Comparison of ENCODE assay signal across 9 cellular contexts in the genomic region with DNA sequence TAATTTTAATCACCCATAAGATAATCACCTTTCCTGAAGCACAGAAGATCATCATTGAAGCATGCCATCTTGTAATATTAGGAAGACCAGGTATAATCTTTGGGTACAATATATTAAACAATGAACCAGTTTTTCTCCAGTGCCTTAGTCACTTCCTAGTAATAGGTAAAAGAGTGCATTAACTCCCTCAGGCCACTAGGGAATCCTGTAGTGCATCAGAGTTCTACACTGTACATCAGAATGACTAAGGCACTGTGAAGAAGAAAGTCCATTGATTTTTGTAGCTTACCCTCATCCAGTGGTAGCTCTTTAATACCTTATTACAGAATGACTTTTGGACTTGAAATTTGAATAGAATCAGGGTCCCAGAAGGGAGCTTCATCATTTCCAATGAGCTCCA. TPM values are rescaled to one million over a fixed set of nuclear protein-coding genes. Genes with fewer than 3 reads are reported as not detected.
A peak's percentile ranks its signal among the peaks of the same experiment; 100 is the strongest.
DNase-seq lines count a peak whose midpoint lies in the region; ATAC-seq and TF ChIP-seq lines count a peak whose summit lies in the region.
"Had no signal": no experiment of that assay in that cellular context is flagged by ENCODE, and none has a peak within 500 bp of the region (broad histone marks: within the 10 kb centered on the region; RNA-seq: fewer than 3 reads in every experiment).

No MANE protein-coding gene starts in this region.

- intact Hi-C loops in PC-3 (cut with micrococcal nuclease), result no loop called here

- no peaks in the 10 kb centered on the region for H3K79me2 ChIP-seq in PC-3 (ENCODE audit: low read length)

- no TSS peak for BruUV-seq in PC-3 (replicated peaks; lab: Mats Ljungman, UMichigan)

- H4K20me1 ChIP-seq in PC-3 (ENCODE audit: low read length), result no peaks in the 10 kb centered on the region

- no peak overlapping the region for H3K4me2 ChIP-seq in PC-3 (ENCODE audit: low read length)

- CTCF ChIA-PET in PC-3 (lab: Charles Lee), result interaction anchor here (0.5 kb wide), 1 partner anchor 28 kb away, joined by 6 read pairs; no protein-coding TSS in a partner anchor

- ATAC-seq in GM21367 (IDR thresholded peaks at IDR 0.05; ENCODE audit: unreplicated experiment) (peak; percentile 55), PC-3 (peak; percentile 48; the same call in 1 of the 2 replicates), foreskin keratinocyte (peak; percentile 76), GM21515 (IDR thresholded peaks at IDR 0.05; ENCODE audit: unreplicated experiment) (no peak), HG02763 (IDR thresholded peaks at IDR 0.05; ENCODE audit: unreplicated experiment) (no peak)

- H3K4me3 ChIP-seq in PC-3 (ENCODE audit: low read length), result no peak overlapping the region
- H3K4me3 ChIP-seq in effector memory CD4-positive, alpha-beta T cell (ENCODE audit: insufficient read depth, low read depth, low read length, poor library complexity, severe bottlenecking), result no peak overlapping the region

- H3K9me3 ChIP-seq in PC-3 (ENCODE audit: low read length), result no peaks in the 10 kb centered on the region
- H3K9me3 ChIP-seq in effector memory CD4-positive, alpha-beta T cell (ENCODE audit: control insufficient read depth, low read length), result no peaks in the 10 kb centered on the region

- TF ChIP-seq CTCF in PC-3 (conservative IDR thresholded peaks at IDR 0.05; ENCODE audit: low read depth, low read length) (peak; percentile 42; the same call in 1 of the 2 replicates), foreskin keratinocyte (conservative IDR thresholded peaks at IDR 0.05) (peak; percentile 62)

- peak; percentile 70 for DNase-seq in DMS53 (lab: John Stamatoyannopoulos, UW)
- peak; percentile 42 for DNase-seq in PC-3
- peak in 1 of 2 donors; percentile 56 for DNase-seq in foreskin keratinocyte
- DNase-seq in effector memory CD4-positive, alpha-beta T cell, result no peak
- no peak for DNase-seq in GM19238 (ENCODE audit: insufficient read length, low spot score)
- DNase-seq: activated CD4-positive, alpha-beta T cell treated with anti-CD3 and anti-CD28 coated beads, Interleukin-2, amount 50 U/mL, for 1 hour had no signal

- H3K4me1 ChIP-seq in PC-3 (ENCODE audit: insufficient read depth, low read length) (no peaks in the 10 kb centered on the region), foreskin keratinocyte (no peaks in the 10 kb centered on the region)
- H3K4me1 ChIP-seq in effector memory CD4-positive, alpha-beta T cell (ENCODE audit: control insufficient read depth, insufficient read depth, low read length, poor library complexity, severe bottlenecking), result no peaks in the 10 kb centered on the region

- no peak overlapping the region for H3K27ac ChIP-seq in PC-3 (ENCODE audit: low read length)
- H3K27ac ChIP-seq in foreskin keratinocyte, result no peak overlapping the region
- no peak overlapping the region for H3K27ac ChIP-seq in effector memory CD4-positive, alpha-beta T cell (ENCODE audit: insufficient read depth, low read length, poor library complexity, severe bottlenecking)

- no peak overlapping the region for H2AFZ ChIP-seq in PC-3 (ENCODE audit: low read length)

- POLR2A ChIA-PET in PC-3 (lab: Charles Lee; ENCODE audit: unreplicated experiment), result no interaction called here

- peaks cover 29% of the 10 kb centered on the region for H3K27me3 ChIP-seq in PC-3 (ENCODE audit: low read length)
- peaks cover 45% of the 10 kb centered on the region for H3K27me3 ChIP-seq in foreskin keratinocyte
- H3K27me3 ChIP-seq in effector memory CD4-positive, alpha-beta T cell (replicated peaks; ENCODE audit: control insufficient read depth, insufficient read depth, low read length, poor library complexity, severe bottlenecking), result peaks cover 4% of the 10 kb centered on the region

- no peaks in the 10 kb centered on the region for H3K36me3 ChIP-seq in PC-3 (ENCODE audit: low read depth, low read length)
- no peaks in the 10 kb centered on the region for H3K36me3 ChIP-seq in effector memory CD4-positive, alpha-beta T cell (ENCODE audit: control insufficient read depth, insufficient read depth, low read length)

- H3K9me2 ChIP-seq in PC-3 (replicated peaks; ENCODE audit: low read length), result no peaks in the 10 kb centered on the region

- H3F3A ChIP-seq in PC-3 (ENCODE audit: low read length, unreplicated experiment), result no peaks in the 10 kb centered on the region

- no peak overlapping the region for H3K9ac ChIP-seq in PC-3 (ENCODE audit: low read length)

RNA-seq across cellular contexts. Expression of a gene that starts 4.5 kb away (rescaled TPM):
- total RNA-seq in PC-3 (2014; rRNA removed) (not detected in 2 replicates), foreskin keratinocyte (not detected in 2 replicates)
- not detected in 2 replicates for polyA plus RNA-seq in foreskin keratinocyte

Comparison
In these comparisons a context has a peak if more than half of its experiments do, and no peak if none do; other contexts are left out.
1. DNase-seq: peak in DMS53 (single experiment) and PC-3 (single experiment); none in effector memory CD4-positive, alpha-beta T cell (0 of 3) and GM19238 (single experiment).
2. ATAC-seq: peak in GM21367 (single experiment), PC-3 (single experiment) and foreskin keratinocyte (single experiment); none in GM21515 (single experiment) and HG02763 (single experiment).